8 cellular contexts compared by ENCODE assay signal in the genomic region with DNA sequence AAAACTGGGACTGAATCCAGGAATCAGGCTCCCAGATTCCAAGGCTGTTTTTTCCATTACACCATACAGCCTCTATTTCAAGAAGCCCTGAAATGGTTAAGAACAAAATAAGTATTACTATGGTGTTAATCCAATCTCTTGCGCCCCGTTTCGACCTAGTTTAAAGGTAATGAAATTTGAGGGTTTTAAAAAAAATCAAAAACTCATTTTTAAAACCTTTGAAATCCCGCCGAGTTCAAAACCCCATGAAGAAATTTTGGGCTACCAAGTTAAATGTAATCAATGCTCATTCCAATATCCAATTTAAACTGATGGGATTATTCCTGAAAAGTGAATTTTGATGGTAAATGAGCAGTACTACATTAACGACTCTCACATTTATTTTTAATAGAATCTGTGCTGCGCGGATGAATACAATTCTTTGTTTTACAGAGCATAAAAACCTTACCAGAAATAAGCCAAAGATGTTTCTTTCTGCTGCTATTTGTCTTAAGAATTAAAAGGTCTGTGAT. TPM values are rescaled to one million over a fixed set of nuclear protein-coding genes. Genes with fewer than 3 reads are reported as not detected.
A peak's percentile ranks its signal among the peaks of the same experiment; 100 is the strongest.
DNase-seq lines count a peak whose midpoint lies in the region; ATAC-seq, FAIRE-seq and TF ChIP-seq lines count a peak whose summit lies in the region.

No MANE protein-coding gene starts in this region.

- H3K9ac ChIP-seq in fibroblast of lung (ENCODE audit: insufficient read depth, low read length) (no peak overlapping the region), rectal smooth muscle tissue (ENCODE audit: low read length) (peak overlapping the region; percentile 69)

- H3K27ac ChIP-seq in SJSA1 (no peak overlapping the region), fibroblast of lung (ENCODE audit: insufficient read depth, low read length) (no peak overlapping the region), rectal smooth muscle tissue (ENCODE audit: low read depth, low read length) (peak overlapping the region; percentile 87)

- DNase-seq in SJSA1 (ENCODE audit: low read depth in 1 of 2, low spot score in 2 of 2) (no peak), fibroblast of lung (ENCODE audit: low read depth in 2 of 2) (no peak), NCI-H69 (lab: John Stamatoyannopoulos, UW) (no peak), COLO829 (ENCODE audit: low spot score) (no peak), NCI-H1048 (lab: John Stamatoyannopoulos, UW) (no peak)

- H3K27me3 ChIP-seq in SJSA1 (replicated peaks) = no peaks in the 10 kb centered on the region
- H3K27me3 ChIP-seq in fibroblast of lung (ENCODE audit: control insufficient read depth, insufficient read depth, low read length) = no peaks in the 10 kb centered on the region
- no peaks in the 10 kb centered on the region for H3K27me3 ChIP-seq in rectal smooth muscle tissue (ENCODE audit: control insufficient read depth, insufficient read depth, low read length)

- peak; percentile 78 for FAIRE-seq in G401.6 (lab: Jason Lieb, UNC)

- H2AFZ ChIP-seq in fibroblast of lung (ENCODE audit: low read length) = peak overlapping the region; percentile 87

- H3K4me3 ChIP-seq in SJSA1 (peak overlapping the region; percentile 96), fibroblast of lung (replicated peaks in 1 of 4; ENCODE audit: control extremely low read depth in 1 of 4, insufficient read depth in 1 of 4, low read depth in 3 of 4, low read length in 4 of 4) (peak overlapping the region; percentile 64 to 80 (median 69)), rectal smooth muscle tissue (ENCODE audit: low read length) (peak overlapping the region; percentile 75)

- no peaks in the 10 kb centered on the region for H3K9me3 ChIP-seq in SJSA1 (replicated peaks)
- no peaks in the 10 kb centered on the region for H3K9me3 ChIP-seq in fibroblast of lung (ENCODE audit: control insufficient read depth, insufficient read depth, low read depth, low read length)

- no peaks in the 10 kb centered on the region for H4K20me1 ChIP-seq in fibroblast of lung (ENCODE audit: control insufficient read depth, extremely low read depth, insufficient read depth, low read length)

- peak overlapping the region; percentile 66 for H3K4me2 ChIP-seq in fibroblast of lung (ENCODE audit: extremely low read depth, insufficient read depth, low read length)

- H3K36me3 ChIP-seq in SJSA1 = peaks cover 20% of the 10 kb centered on the region
- H3K36me3 ChIP-seq in fibroblast of lung (ENCODE audit: control insufficient read depth, insufficient read depth, low read length) = no peaks in the 10 kb centered on the region
- H3K36me3 ChIP-seq in rectal smooth muscle tissue (ENCODE audit: control insufficient read depth, insufficient read depth, low read length) = no peaks in the 10 kb centered on the region

- no peak for ATAC-seq in HG03159 (IDR thresholded peaks at IDR 0.05; ENCODE audit: unreplicated experiment)

- TF ChIP-seq CTCF in fibroblast of lung (conservative IDR thresholded peaks at IDR 0.05 in 1 of 2, IDR thresholded peaks at IDR 0.05 in 1 of 2; ENCODE audit: low read depth in 1 of 2, low read length in 2 of 2) = no peak

- peaks cover 30% of the 10 kb centered on the region for H3K4me1 ChIP-seq in SJSA1 (replicated peaks)
- H3K4me1 ChIP-seq in fibroblast of lung (ENCODE audit: control insufficient read depth, extremely low read depth, insufficient read depth, low read length) = peaks cover 4% of the 10 kb centered on the region
- H3K4me1 ChIP-seq in rectal smooth muscle tissue (ENCODE audit: control insufficient read depth, insufficient read depth, low read length) = peaks cover 23% of the 10 kb centered on the region

- peaks cover 34% of the 10 kb centered on the region for H3K79me2 ChIP-seq in fibroblast of lung (ENCODE audit: control insufficient read depth, insufficient read depth, low read length)

RNA-seq across cellular contexts. Expression of gene EGLN1, which starts 0.8 kb away (rescaled TPM):
- 16.9 and 22.2 TPM in 2 replicates for total RNA-seq in SJSA1 (2014; rRNA removed; shearing (Covaris generic))
- 47.8 and 50.9 TPM in 2 replicates for total RNA-seq in fibroblast of lung
- 28.0 and 49.3 TPM in 2 replicates for polyA plus RNA-seq in fibroblast of lung
- 17.1 and 31.6 TPM in 2 replicates for polyA plus RNA-seq in fibroblast of lung (2012)
- 3.0 and 3.9 TPM in 2 replicates for polyA minus RNA-seq in fibroblast of lung (ENCODE audit: low replicate concordance)
